In the genomic region with DNA sequence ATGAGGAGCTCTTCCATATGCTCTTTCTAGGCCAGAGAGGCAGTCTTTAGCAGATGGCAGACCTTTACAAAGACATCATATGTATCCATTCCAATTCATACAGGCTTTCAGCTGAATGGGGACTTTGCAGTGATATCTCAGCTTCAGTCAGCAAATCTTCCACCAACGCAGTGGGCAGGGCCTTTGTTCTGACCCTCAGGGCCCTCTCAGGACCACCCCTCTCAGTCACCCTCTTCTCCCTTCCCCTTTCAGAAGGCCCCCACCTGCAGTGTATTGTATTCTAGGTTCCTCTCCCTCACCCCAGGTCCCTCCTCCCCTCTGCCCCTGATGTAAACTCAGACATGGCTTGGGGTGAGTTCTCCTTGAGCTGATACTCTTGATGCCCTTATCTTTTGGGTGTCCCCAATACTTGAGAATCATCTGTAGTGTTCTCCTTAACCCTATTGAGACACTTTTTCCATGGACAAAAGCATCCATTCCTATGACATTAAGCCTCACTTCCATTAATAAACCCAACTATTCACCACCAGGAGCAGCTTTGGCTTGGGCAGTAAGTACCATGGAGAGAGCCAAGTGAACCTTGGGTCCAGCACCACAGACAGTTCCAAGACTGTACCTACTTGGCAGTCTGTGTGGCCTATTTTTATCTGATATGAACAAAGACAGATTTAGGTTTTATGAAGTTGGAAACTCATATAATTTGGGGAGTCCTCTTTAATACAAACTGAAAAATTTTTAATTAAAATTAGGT, we compare ENCODE assay signal across 11 cellular contexts.
DNase-seq lines count a peak whose midpoint lies in the region; ATAC-seq and TF ChIP-seq lines count a peak whose summit lies in the region.
"Had no signal": no experiment of that assay in that cellular context is flagged by ENCODE, and none has a peak within 500 bp of the region (broad histone marks: within the 10 kb centered on the region; RNA-seq: fewer than 3 reads in every experiment).

No MANE protein-coding gene starts in this region.

- H3K9ac ChIP-seq in endodermal cell (ENCODE audit: extremely low read depth, low read length, poor library complexity, severe bottlenecking), result no peak overlapping the region

- 94% methylated on average over 1 of the region's 1 CpG; no CpG with 5 or more reads in 1 of the 2 experiments for WGBS in endodermal cell (ENCODE audit: insufficient coverage in 1 of 2, insufficient read length in 1 of 2), 2 experiments
- 92% methylated on average over 1 of the region's 1 CpG; no CpG with 5 or more reads in 1 of the 2 donors for WGBS in transverse colon (ENCODE audit: low coverage in 1 of 2), 2 donors

- DNase-seq in GM12865 (ENCODE audit: low read depth) (peak; percentile 36), NCI-H460 (ENCODE audit: extremely low read depth, low read depth) (peak; percentile 30), endodermal cell (peak; percentile 85), myocyte (ENCODE audit: low read depth) (peak; percentile 68), osteoblast (ENCODE audit: insufficient read length, low spot score, missing footprints) (no peak), transverse colon (no peak), OCI-M2 (lab: John Stamatoyannopoulos, UW; ENCODE audit: unreplicated experiment) (no peak)
- DNase-seq: SHP77 treated with DMSO at 0.1 percent for 48 hours had no signal

- no peak for TF ChIP-seq EP300 in transverse colon (IDR thresholded peaks at IDR 0.05; ENCODE audit: low read depth)

- H3K4me1 Mint-ChIP-seq in endodermal cell, result no peaks in the 10 kb centered on the region
- H3K4me1 Mint-ChIP-seq: stimulated activated memory B cell treated with anti-CD40 and anti-IgM and Interleukin-4, amounts not matched to agents 10 μg/mL and 1 μg/mL and 100 μg/mL, for 72 hours had no signal

- in situ Hi-C loops in transverse colon (cut with MboI; ENCODE audit: low pct_ligation_motif_present in 1 of 4, low pct_unique_long_range_greater_than_20kb in 1 of 4, low sequenced_read_pairs in 3 of 4), result loop anchor here in 1 of 4 donors (25.0 kb wide), 1 partner anchor 302 kb away; no protein-coding TSS in a partner anchor

- no peak overlapping the region for H3K4me3 Mint-ChIP-seq in endodermal cell
- H3K4me3 Mint-ChIP-seq: stimulated activated memory B cell treated with anti-CD40 and anti-IgM and Interleukin-4, amounts not matched to agents 10 μg/mL and 1 μg/mL and 100 μg/mL, for 72 hours had no signal

- no peak for ATAC-seq in GM18498 (IDR thresholded peaks at IDR 0.05; ENCODE audit: unreplicated experiment)
- ATAC-seq: stimulated activated memory B cell treated with anti-CD40 and anti-IgM and Interleukin-4, amounts not matched to agents 10 μg/mL and 1 μg/mL and 100 μg/mL, for 72 hours had no signal

- no peaks in the 10 kb centered on the region for H3K36me3 Mint-ChIP-seq in endodermal cell (ENCODE audit: low read depth)
- H3K36me3 Mint-ChIP-seq: stimulated activated memory B cell treated with anti-CD40 and anti-IgM and Interleukin-4, amounts not matched to agents 10 μg/mL and 1 μg/mL and 100 μg/mL, for 72 hours had no signal

- no peaks in the 10 kb centered on the region for H4K20me1 ChIP-seq in osteoblast (ENCODE audit: insufficient read depth, low read length)

- H3K4me1 ChIP-seq in endodermal cell (ENCODE audit: control insufficient read depth, insufficient read depth, low read length) (no peaks in the 10 kb centered on the region), osteoblast (ENCODE audit: insufficient read depth, low read length) (no peaks in the 10 kb centered on the region), transverse colon (no peaks in the 10 kb centered on the region)
- H3K4me1 ChIP-seq: prostate gland had no signal

- H3K27me3 ChIP-seq in endodermal cell (ENCODE audit: control insufficient read depth, insufficient read depth, low read length, poor library complexity, severe bottlenecking) (peaks cover 28% of the 10 kb centered on the region), osteoblast (ENCODE audit: insufficient read depth, low read length) (no peaks in the 10 kb centered on the region), transverse colon (no peaks in the 10 kb centered on the region)

- no peaks in the 10 kb centered on the region for H3K79me2 ChIP-seq in osteoblast (ENCODE audit: insufficient read depth, low read length)

- TF ChIP-seq POLR2A in transverse colon (IDR thresholded peaks at IDR 0.05), result no peak

- no peak overlapping the region for H3K4me2 ChIP-seq in osteoblast (ENCODE audit: insufficient read depth, low read length)

- no peak for TF ChIP-seq CTCF in GM12865 (IDR thresholded peaks at IDR 0.05; ENCODE audit: insufficient read depth, low read depth, low read length, missing control alignments)
- TF ChIP-seq CTCF in endodermal cell (conservative IDR thresholded peaks at IDR 0.05), result peak; percentile 26
- no peak for TF ChIP-seq CTCF in osteoblast (IDR thresholded peaks at IDR 0.05; ENCODE audit: extremely low read depth, low read depth, low read length)
- no peak for TF ChIP-seq CTCF in transverse colon (IDR thresholded peaks at IDR 0.05)

- H3K9me3 ChIP-seq in endodermal cell (ENCODE audit: control insufficient read depth, low read length), result no peaks in the 10 kb centered on the region
- H3K9me3 ChIP-seq in osteoblast (ENCODE audit: low read depth, low read length), result no peaks in the 10 kb centered on the region
- no peaks in the 10 kb centered on the region for H3K9me3 ChIP-seq in transverse colon
- H3K9me3 ChIP-seq: prostate gland had no signal

- no peaks in the 10 kb centered on the region for H3K9me3 Mint-ChIP-seq in endodermal cell
- H3K9me3 Mint-ChIP-seq: stimulated activated memory B cell treated with anti-CD40 and anti-IgM and Interleukin-4, amounts not matched to agents 10 μg/mL and 1 μg/mL and 100 μg/mL, for 72 hours had no signal

- H3K27ac ChIP-seq in endodermal cell (ENCODE audit: low read depth, low read length) (no peak overlapping the region), osteoblast (ENCODE audit: low read depth, low read length) (no peak overlapping the region), transverse colon (no peak overlapping the region)
- H3K27ac ChIP-seq: prostate gland had no signal

- H3K4me3 ChIP-seq in GM12865 (ENCODE audit: low read depth, low read length) (no peak overlapping the region), endodermal cell (ENCODE audit: low read length) (no peak overlapping the region), osteoblast (ENCODE audit: insufficient read depth, low read length) (no peak overlapping the region), transverse colon (no peak overlapping the region)
- H3K4me3 ChIP-seq: prostate gland had no signal

- no peak overlapping the region for H3K27ac Mint-ChIP-seq in endodermal cell
- H3K27ac Mint-ChIP-seq: stimulated activated memory B cell treated with anti-CD40 and anti-IgM and Interleukin-4, amounts not matched to agents 10 μg/mL and 1 μg/mL and 100 μg/mL, for 72 hours had no signal

- H3K36me3 ChIP-seq in endodermal cell (ENCODE audit: control insufficient read depth, insufficient read depth, low read length) (no peaks in the 10 kb centered on the region), osteoblast (ENCODE audit: insufficient read depth, low read length) (no peaks in the 10 kb centered on the region), transverse colon (no peaks in the 10 kb centered on the region)
- H3K36me3 ChIP-seq: prostate gland had no signal

- intact Hi-C loops in transverse colon (cut with DNase I; ENCODE audit: low total_unique reads), result no loop called here

- peaks cover 23% of the 10 kb centered on the region for H3K27me3 Mint-ChIP-seq in endodermal cell (ENCODE audit: insufficient read depth)
- H3K27me3 Mint-ChIP-seq: stimulated activated memory B cell treated with anti-CD40 and anti-IgM and Interleukin-4, amounts not matched to agents 10 μg/mL and 1 μg/mL and 100 μg/mL, for 72 hours had no signal

- no peak overlapping the region for H2AFZ ChIP-seq in osteoblast (ENCODE audit: low read length)

Comparison
In these comparisons a context has a peak if more than half of its experiments do, and no peak if none do; other contexts are left out.
1. DNase-seq: peak in GM12865 (single experiment), NCI-H460 (single experiment), endodermal cell (single experiment) and myocyte (single experiment); none in osteoblast (single experiment), transverse colon (single experiment) and OCI-M2 (single experiment).